In genomic region chr18:70450658-70451253, GRCh38 we compare ENCODE assay signal across 10 cellular contexts.
DNase-seq lines count a peak whose midpoint lies in the region; ATAC-seq, FAIRE-seq and TF ChIP-seq lines count a peak whose summit lies in the region.
"Had no signal": no experiment of that assay in that cellular context is flagged by ENCODE, and none has a peak within 500 bp of the region (broad histone marks: within the 10 kb centered on the region; RNA-seq: fewer than 3 reads in every experiment).

No MANE protein-coding gene starts in this region.

- peaks cover 38% of the 10 kb centered on the region for H3K4me1 ChIP-seq in HepG2 (ENCODE audit: insufficient read depth, low read length)
- no peaks in the 10 kb centered on the region for H3K4me1 ChIP-seq in upper lobe of left lung

- H2AFZ ChIP-seq in HepG2 (ENCODE audit: low read length): no peak overlapping the region

- no peak overlapping the region for H3K9ac ChIP-seq in HepG2 (ENCODE audit: insufficient read depth, low read depth, low read length)

- TF ChIP-seq POLR2A in HepG2 (IDR thresholded peaks at IDR 0.05; ENCODE audit: insufficient read depth in 1 of 2, low read depth in 2 of 2, low read length in 2 of 2) (no peak), upper lobe of left lung (IDR thresholded peaks at IDR 0.05) (no peak)

- DNase-seq in D721Med (ENCODE audit: insufficient read length, low spot score): no peak
- peak; percentile 48 for DNase-seq in HT1080 (ENCODE audit: low read depth)
- peak; percentile 14 for DNase-seq in amniotic epithelial cell (ENCODE audit: low read depth)
- no peak for DNase-seq in HepG2 (ENCODE audit: low spot score)
- no peak for DNase-seq in upper lobe of left lung
- no peak for DNase-seq in SIG-M5 (lab: John Stamatoyannopoulos, UW)
- DNase-seq: left cardiac atrium had no signal

- peak; percentile 32 for TF ChIP-seq CTCF in D721Med (IDR thresholded peaks at IDR 0.05; ENCODE audit: insufficient read depth, missing control alignments)
- peak; percentile 44 for TF ChIP-seq CTCF in HepG2 (CRISPR knock-in tag; IDR thresholded peaks at IDR 0.05)
- TF ChIP-seq CTCF in upper lobe of left lung (IDR thresholded peaks at IDR 0.05): no peak

- no peak overlapping the region for H3K4me2 ChIP-seq in HepG2 (ENCODE audit: low read depth, low read length)

- H3K36me3 ChIP-seq in HepG2 (replicated peaks in 1 of 2; ENCODE audit: control insufficient read depth in 1 of 2, insufficient read depth in 2 of 2, low read length in 2 of 2) (no peaks in the 10 kb centered on the region), upper lobe of left lung (no peaks in the 10 kb centered on the region)

- H3K27ac ChIP-seq in HepG2 (ENCODE audit: extremely low read length, insufficient read depth, low read length): no peak overlapping the region
- H3K27ac ChIP-seq in upper lobe of left lung: no peak overlapping the region
- H3K27ac ChIP-seq: SK-N-MC had no signal

- no peak for ATAC-seq in HepG2
- no peak for ATAC-seq in GM18519 (IDR thresholded peaks at IDR 0.05; ENCODE audit: low FRiP score, unreplicated experiment)
- ATAC-seq in upper lobe of left lung (ENCODE audit: low FRiP score in 2 of 2): no peak
- ATAC-seq in HG03442 (IDR thresholded peaks at IDR 0.05; ENCODE audit: unreplicated experiment): no peak
- ATAC-seq: left cardiac atrium had no signal

- no peak for TF ChIP-seq EP300 in HepG2 (IDR thresholded peaks at IDR 0.05; ENCODE audit: low read depth in 2 of 2, low read length in 2 of 2)
- TF ChIP-seq EP300 in HepG2 (CRISPR knock-in tag; IDR thresholded peaks at IDR 0.05; ENCODE audit: borderline replicate concordance): no peak
- no peak for TF ChIP-seq EP300 in upper lobe of left lung (IDR thresholded peaks at IDR 0.05)

- TF ChIP-seq RAD21 in HepG2 (CRISPR knock-in tag; IDR thresholded peaks at IDR 0.05): peak; percentile 44

- WGBS in HepG2 (ENCODE audit: low lambda C conversion rate): 21% methylated on average over 2 of the region's 2 CpGs
- WGBS in upper lobe of left lung, 2 donors: 34 to 38% methylated on average over 2 of the region's 2 CpGs

- H4K20me1 ChIP-seq in HepG2 (ENCODE audit: insufficient read depth, low read length): no peaks in the 10 kb centered on the region

- in situ Hi-C loops in HepG2 (cut with HindIII; ENCODE audit: extremely low pct_ligation_motif_present, low pct_unique_long_range_greater_than_20kb): loop anchor here (5.0 kb wide), 1 partner anchor 278 kb away; no protein-coding TSS in a partner anchor

- POLR2A ChIA-PET in HepG2 (lab: Yijun Ruan, JAX): no interaction called here

- BruUV-seq in HepG2 (replicated peaks; lab: Mats Ljungman, UMichigan): no TSS peak

- no peak overlapping the region for H3K4me3 ChIP-seq in HepG2 (replicated peaks in 1 of 3; ENCODE audit: insufficient read depth in 1 of 3, low read depth in 2 of 3, low read length in 3 of 3)
- no peak overlapping the region for H3K4me3 ChIP-seq in upper lobe of left lung
- H3K4me3 ChIP-seq: SK-N-MC had no signal

- no peak for FAIRE-seq in D721Med (lab: Jason Lieb, UNC)
- no peak for FAIRE-seq in HepG2 (lab: Jason Lieb, UNC)

- H3K9me3 ChIP-seq in HepG2 (ENCODE audit: low read length) (no peaks in the 10 kb centered on the region), upper lobe of left lung (no peaks in the 10 kb centered on the region)

- H3K27me3 ChIP-seq in HepG2 (ENCODE audit: control insufficient read depth in 1 of 2, insufficient read depth in 2 of 2, low read length in 2 of 2): no peaks in the 10 kb centered on the region
- H3K27me3 ChIP-seq in upper lobe of left lung: no peaks in the 10 kb centered on the region

- intact Hi-C loops in HepG2 (cut with micrococcal nuclease; ENCODE audit: unreplicated experiment): loop anchor here (1.0 kb wide), 3 partner anchors 16 to 278 kb away; no protein-coding TSS in a partner anchor

- H3K79me2 ChIP-seq in HepG2 (ENCODE audit: insufficient read depth, low read length): no peaks in the 10 kb centered on the region

- CTCF ChIA-PET in HepG2 (lab: Yijun Ruan, JAX; ENCODE audit: low intra/inter-chr PET ratio, low total read pairs): interaction anchor here (1.9 to 3.0 kb wide), 2 partner anchors 255 to 278 kb away, joined by 8 to 32 read pairs; no protein-coding TSS in a partner anchor

TF ChIP-seq in HepG2, 621 proteins besides CTCF, POLR2A, EP300 and RAD21:
- TF ChIP-seq ZNF432 (CRISPR knock-in tag; IDR thresholded peaks at IDR 0.05; ENCODE audit: borderline replicate concordance): no peak
- TF ChIP-seq STAG1 (CRISPR knock-in tag; IDR thresholded peaks at IDR 0.05): peak; percentile 77
- no peak for TF ChIP-seq ZNF709 (CRISPR knock-in tag; IDR thresholded peaks at IDR 0.05)
- peak; percentile 84 for TF ChIP-seq CEBPB (IDR thresholded peaks at IDR 0.05; ENCODE audit: borderline replicate concordance, low read depth, low read length)
- TF ChIP-seq CEBPG (CRISPR knock-in tag; IDR thresholded peaks at IDR 0.05): peak; percentile 61
- peak; percentile 36 for TF ChIP-seq SMC3 (IDR thresholded peaks at IDR 0.05; ENCODE audit: low read length)
- TF ChIP-seq ZNF362 (CRISPR knock-in tag; IDR thresholded peaks at IDR 0.05; ENCODE audit: borderline replicate concordance): peak; percentile 85

Comparison
In these comparisons a context has a peak if more than half of its experiments do, and no peak if none do; other contexts are left out.
1. DNase-seq: peak in HT1080 (single experiment) and amniotic epithelial cell (single experiment); none in D721Med (single experiment), HepG2 (single experiment), upper lobe of left lung (0 of 2) and SIG-M5 (single experiment).
2. CTCF ChIP-seq: peak in D721Med (single experiment) and HepG2 (single experiment); none in upper lobe of left lung (0 of 6).